13 cellular contexts compared by ENCODE assay signal in genomic region chr2:205017381-205017780, GRCh38.
"Had no signal": no experiment of that assay in that cellular context is flagged by ENCODE, and none has a peak within 500 bp of the region (broad histone marks: within the 10 kb centered on the region; RNA-seq: fewer than 3 reads in every experiment).

No MANE protein-coding gene starts in this region.

- ATAC-seq: activated naive CD8-positive, alpha-beta T cell treated with anti-CD3 and anti-CD28 coated beads, Interleukin-2, amount 50 U/mL, for 24 hours; psoas muscle had no signal

- H3K4me3 ChIP-seq: esophagus squamous epithelium, psoas muscle, stomach, thyroid gland had no signal

- H3K9me3 ChIP-seq: esophagus squamous epithelium, psoas muscle, stomach, thyroid gland had no signal

- H3K36me3 ChIP-seq: esophagus squamous epithelium, stomach, thyroid gland, WERI-Rb-1 had no signal

- FAIRE-seq: astrocyte, urothelium cell line had no signal

- DNase-seq: activated CD4-positive, alpha-beta T cell treated with anti-CD3 and anti-CD28 coated beads for 4 hours; activated naive CD4-positive, alpha-beta T cell treated with Interleukin-2 at 50 U/mL for 16 hours; activated naive CD8-positive, alpha-beta T cell treated with anti-CD3 and anti-CD28 coated beads, Interleukin-2, amount 50 U/mL, for 24 hours; esophagus squamous epithelium; foreskin fibroblast; psoas muscle; stimulated activated CD4-positive, alpha-beta T cell treated with anti-CD3 and anti-CD28 coated beads, Interleukin-4, amount 100 ng/mL, for 4 hours; stomach; T1000; thyroid gland; WERI-Rb-1 had no signal

- H3K27me3 ChIP-seq: esophagus squamous epithelium, stomach, thyroid gland had no signal

- H3K4me1 ChIP-seq: esophagus squamous epithelium, psoas muscle, thyroid gland had no signal

- H3K27ac ChIP-seq: esophagus squamous epithelium, psoas muscle, stomach, thyroid gland, WERI-Rb-1 had no signal
